Comparison of ENCODE assay signal across 14 cellular contexts in the genomic region with DNA sequence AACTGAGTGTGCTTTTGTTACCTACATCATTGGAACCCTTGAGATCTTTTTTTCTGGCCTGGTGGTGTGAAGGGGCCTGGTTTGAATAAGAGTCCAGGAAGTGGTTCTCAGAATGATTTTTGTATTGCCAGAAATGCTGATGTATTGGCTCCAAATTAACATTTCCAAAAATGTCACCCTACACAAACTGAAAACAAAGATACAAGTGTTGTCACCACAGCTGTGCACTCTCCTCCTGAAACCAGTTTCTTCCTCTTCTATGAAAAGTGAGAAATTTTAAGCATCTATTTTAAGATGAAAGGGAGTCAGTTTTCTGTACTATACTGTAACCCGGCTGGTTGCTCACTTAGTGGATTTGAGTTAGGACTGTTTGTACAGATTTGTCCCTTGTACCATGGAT.
DNase-seq lines count a peak whose midpoint lies in the region; ATAC-seq and TF ChIP-seq lines count a peak whose summit lies in the region.
"Had no signal": no experiment of that assay in that cellular context is flagged by ENCODE, and none has a peak within 500 bp of the region (broad histone marks: within the 10 kb centered on the region; RNA-seq: fewer than 3 reads in every experiment).

No MANE protein-coding gene starts in this region.

- no peaks in the 10 kb centered on the region for H3K27me3 ChIP-seq in body of pancreas
- H3K27me3 ChIP-seq: dorsolateral prefrontal cortex had no signal

- no peak overlapping the region for H3K4me3 ChIP-seq in body of pancreas
- H3K4me3 ChIP-seq: dorsolateral prefrontal cortex, lower lobe of right lung had no signal

- H3K27me3 Mint-ChIP-seq in activated CD8-positive, alpha-beta T cell treated with anti-CD3 and anti-CD28 coated beads for 36 hours, result no peaks in the 10 kb centered on the region
- H3K27me3 Mint-ChIP-seq in activated CD8-positive, alpha-beta T cell treated with anti-CD3 and anti-CD28 coated beads, Interleukin-2, amount 10 ng/mL, durations not matched to agents 7 days and 5 days (ENCODE audit: low read depth), result peaks cover 5% of the 10 kb centered on the region
- H3K27me3 Mint-ChIP-seq in mesothelial cell of epicardium (ENCODE audit: low read depth), result no peaks in the 10 kb centered on the region

- no peak for DNase-seq in activated CD8-positive, alpha-beta T cell treated with anti-CD3 and anti-CD28 coated beads for 36 hours
- DNase-seq in activated CD8-positive, alpha-beta T cell treated with anti-CD3 and anti-CD28 coated beads, Interleukin-2, amount 10 ng/mL, durations not matched to agents 7 days and 5 days, result no peak
- DNase-seq in mesothelial cell of epicardium (ENCODE audit: low spot score in 2 of 2, unreplicated experiment in 2 of 2) (no peak), body of pancreas (no peak), NCI-H446 (lab: John Stamatoyannopoulos, UW) (no peak), COLO668 (lab: John Stamatoyannopoulos, UW; ENCODE audit: unreplicated experiment) (no peak)
- DNase-seq: dorsolateral prefrontal cortex; GF-D8; lower lobe of right lung; NCI-H2081; stimulated activated CD4-positive, alpha-beta T cell treated with anti-CD3 and anti-CD28 coated beads, Interleukin-4, amount 100 ng/mL, for 24 hours had no signal

- WGBS in body of pancreas, 2 donors, result 91 to 94% methylated on average over 1 of the region's 1 CpG

- H3K9me3 Mint-ChIP-seq in activated CD8-positive, alpha-beta T cell treated with anti-CD3 and anti-CD28 coated beads for 36 hours, result no peaks in the 10 kb centered on the region
- no peaks in the 10 kb centered on the region for H3K9me3 Mint-ChIP-seq in activated CD8-positive, alpha-beta T cell treated with anti-CD3 and anti-CD28 coated beads, Interleukin-2, amount 10 ng/mL, durations not matched to agents 7 days and 5 days (ENCODE audit: insufficient read depth)
- H3K9me3 Mint-ChIP-seq in mesothelial cell of epicardium, result peaks cover 3% of the 10 kb centered on the region

- no peak for TF ChIP-seq CTCF in activated CD8-positive, alpha-beta T cell treated with anti-CD3 and anti-CD28 coated beads for 36 hours (IDR thresholded peaks at IDR 0.05)
- TF ChIP-seq CTCF in mesothelial cell of epicardium (IDR thresholded peaks at IDR 0.05; ENCODE audit: unreplicated experiment) (no peak), body of pancreas (IDR thresholded peaks at IDR 0.05) (no peak)

- H3K36me3 Mint-ChIP-seq in activated CD8-positive, alpha-beta T cell treated with anti-CD3 and anti-CD28 coated beads for 36 hours (ENCODE audit: low read depth), result no peaks in the 10 kb centered on the region
- no peaks in the 10 kb centered on the region for H3K36me3 Mint-ChIP-seq in activated CD8-positive, alpha-beta T cell treated with anti-CD3 and anti-CD28 coated beads, Interleukin-2, amount 10 ng/mL, durations not matched to agents 7 days and 5 days (ENCODE audit: low read depth)
- H3K36me3 Mint-ChIP-seq in mesothelial cell of epicardium, result peaks cover 8% of the 10 kb centered on the region
- H3K36me3 Mint-ChIP-seq: activated naive CD4-positive, alpha-beta T cell treated with anti-CD3 and anti-CD28 coated beads, Interleukin-2, amount 50 U/mL, for 72 hours had no signal

- H3K4me1 ChIP-seq in body of pancreas, result no peaks in the 10 kb centered on the region
- H3K4me1 ChIP-seq: lower lobe of right lung had no signal

- no peak overlapping the region for H3K4me3 Mint-ChIP-seq in activated CD8-positive, alpha-beta T cell treated with anti-CD3 and anti-CD28 coated beads for 36 hours
- no peak overlapping the region for H3K4me3 Mint-ChIP-seq in activated CD8-positive, alpha-beta T cell treated with anti-CD3 and anti-CD28 coated beads, Interleukin-2, amount 10 ng/mL, durations not matched to agents 7 days and 5 days
- H3K4me3 Mint-ChIP-seq in mesothelial cell of epicardium, result no peak overlapping the region

- CTCF ChIA-PET in activated CD8-positive, alpha-beta T cell treated with anti-CD3 and anti-CD28 coated beads for 36 hours (lab: Charles Lee), result no interaction called here
- CTCF ChIA-PET in activated CD8-positive, alpha-beta T cell treated with anti-CD3 and anti-CD28 coated beads, Interleukin-2, amount 10 ng/mL, durations not matched to agents 7 days and 5 days (lab: Charles Lee), result no interaction called here

- no peaks in the 10 kb centered on the region for H3K9me3 ChIP-seq in body of pancreas
- H3K9me3 ChIP-seq: lower lobe of right lung had no signal

- peak; percentile 58 for ATAC-seq in activated CD8-positive, alpha-beta T cell treated with anti-CD3 and anti-CD28 coated beads for 36 hours
- no peak for ATAC-seq in activated CD8-positive, alpha-beta T cell treated with anti-CD3 and anti-CD28 coated beads, Interleukin-2, amount 10 ng/mL, durations not matched to agents 7 days and 5 days
- peak; percentile 90 for ATAC-seq in GM21825 (IDR thresholded peaks at IDR 0.05; ENCODE audit: unreplicated experiment)
- peak; percentile 91 for ATAC-seq in HG03280 (IDR thresholded peaks at IDR 0.05; ENCODE audit: unreplicated experiment)
- ATAC-seq in body of pancreas, result no peak
- ATAC-seq: lower lobe of right lung had no signal

- intact Hi-C loops in activated CD8-positive, alpha-beta T cell treated with anti-CD3 and anti-CD28 coated beads for 36 hours (cut with micrococcal nuclease), result no loop called here
- intact Hi-C loops in body of pancreas (cut with DNase I), result no loop called here

- no peaks in the 10 kb centered on the region for H3K4me1 Mint-ChIP-seq in activated CD8-positive, alpha-beta T cell treated with anti-CD3 and anti-CD28 coated beads for 36 hours (ENCODE audit: low read depth)
- peaks cover 2% of the 10 kb centered on the region for H3K4me1 Mint-ChIP-seq in activated CD8-positive, alpha-beta T cell treated with anti-CD3 and anti-CD28 coated beads, Interleukin-2, amount 10 ng/mL, durations not matched to agents 7 days and 5 days (ENCODE audit: low read depth)
- no peaks in the 10 kb centered on the region for H3K4me1 Mint-ChIP-seq in mesothelial cell of epicardium

- no peak overlapping the region for H3K27ac Mint-ChIP-seq in activated CD8-positive, alpha-beta T cell treated with anti-CD3 and anti-CD28 coated beads for 36 hours
- H3K27ac Mint-ChIP-seq in activated CD8-positive, alpha-beta T cell treated with anti-CD3 and anti-CD28 coated beads, Interleukin-2, amount 10 ng/mL, durations not matched to agents 7 days and 5 days, result no peak overlapping the region
- H3K27ac Mint-ChIP-seq in mesothelial cell of epicardium, result no peak overlapping the region
- H3K27ac Mint-ChIP-seq: activated naive CD4-positive, alpha-beta T cell treated with anti-CD3 and anti-CD28 coated beads, Interleukin-2, amount 50 U/mL, for 72 hours had no signal

- no peak for TF ChIP-seq POLR2A in body of pancreas (IDR thresholded peaks at IDR 0.05)

- no peak overlapping the region for H3K27ac ChIP-seq in body of pancreas
- H3K27ac ChIP-seq: dorsolateral prefrontal cortex, lower lobe of right lung had no signal

- no peaks in the 10 kb centered on the region for H3K36me3 ChIP-seq in body of pancreas (replicated peaks in 1 of 2; ENCODE audit: insufficient read depth in 1 of 2, low read depth in 2 of 2)
- H3K36me3 ChIP-seq: lower lobe of right lung had no signal

- POLR2A ChIA-PET in activated CD8-positive, alpha-beta T cell treated with anti-CD3 and anti-CD28 coated beads for 36 hours (lab: Charles Lee), result no interaction called here
- POLR2A ChIA-PET in activated CD8-positive, alpha-beta T cell treated with anti-CD3 and anti-CD28 coated beads, Interleukin-2, amount 10 ng/mL, durations not matched to agents 7 days and 5 days (lab: Charles Lee), result no interaction called here

Comparison
In these comparisons a context has a peak if more than half of its experiments do, and no peak if none do; other contexts are left out.
1. ATAC-seq: peak in activated CD8-positive, alpha-beta T cell treated with anti-CD3 and anti-CD28 coated beads for 36 hours (single experiment), GM21825 (single experiment) and HG03280 (single experiment); none in activated CD8-positive, alpha-beta T cell treated with anti-CD3 and anti-CD28 coated beads, Interleukin-2, amount 10 ng/mL, durations not matched to agents 7 days and 5 days (single experiment) and body of pancreas (single experiment).